ENCODE assay signal across 1 cellular context in the genomic region with DNA sequence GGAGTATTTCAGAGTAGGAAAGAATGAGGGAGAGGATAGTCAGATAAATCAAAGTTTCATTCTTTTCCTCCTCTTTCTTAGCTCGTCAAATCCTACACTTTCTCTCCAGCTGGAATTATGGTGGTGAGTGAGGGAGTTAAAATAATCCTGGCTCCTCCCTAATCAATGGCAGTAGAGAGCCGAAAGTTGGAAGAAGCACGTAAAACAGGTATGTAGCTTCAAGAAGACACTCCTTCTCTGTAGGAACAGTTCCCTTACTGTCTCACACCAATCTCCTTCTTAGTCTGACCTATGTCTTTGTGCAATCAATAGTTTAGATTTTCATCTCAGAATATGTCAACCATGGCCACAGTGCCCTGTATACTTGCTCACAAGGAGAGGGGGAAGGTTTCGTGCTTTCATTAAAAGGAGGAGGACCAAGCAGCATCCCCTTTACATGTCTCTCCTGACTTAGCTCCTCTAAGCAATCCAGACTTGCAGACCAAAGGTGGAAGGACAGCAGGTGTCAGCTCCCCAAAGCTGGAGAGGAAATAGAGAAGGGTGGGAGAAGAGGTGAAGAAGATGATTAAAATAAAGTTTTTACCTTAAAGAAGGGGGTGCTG.
TF ChIP-seq lines count a peak whose summit lies in the region.

No MANE protein-coding gene starts in this region.

TF ChIP-seq in SK-N-SH treated with all-trans-retinoic acid at 6 μM for 48 hours, 23 proteins besides CTCF, POLR2A, EP300 and RAD21 (continued from another document):
- no peak for TF ChIP-seq TSHZ2 (CRISPR knock-in tag; IDR thresholded peaks at IDR 0.05)
- no peak for TF ChIP-seq PPARA (CRISPR knock-in tag; IDR thresholded peaks at IDR 0.05; ENCODE audit: borderline replicate concordance)
- TF ChIP-seq ZNF565 (CRISPR knock-in tag; conservative IDR thresholded peaks at IDR 0.05; ENCODE audit: low read depth): no peak
- no peak for TF ChIP-seq ESRRG (CRISPR knock-in tag; IDR thresholded peaks at IDR 0.05)
- no peak for TF ChIP-seq ZFP30 (CRISPR knock-in tag; IDR thresholded peaks at IDR 0.05)
- no peak for TF ChIP-seq ZNF8 (CRISPR knock-in tag; IDR thresholded peaks at IDR 0.05)
- TF ChIP-seq CSDC2 (CRISPR knock-in tag; IDR thresholded peaks at IDR 0.05): no peak
- no peak for TF ChIP-seq ARNTL (CRISPR knock-in tag; IDR thresholded peaks at IDR 0.05; ENCODE audit: borderline replicate concordance, low read depth)
- TF ChIP-seq ZC3H10 (CRISPR knock-in tag; IDR thresholded peaks at IDR 0.05): no peak
TF ChIP-seq in SK-N-SH treated with all-trans-retinoic acid at 6 μM for 48 hours: peak in this region for 0.
